In genomic region chr2:8710951-8711350, GRCh38 we compare ENCODE assay signal across 13 cellular contexts.
"Had no signal": no experiment of that assay in that cellular context is flagged by ENCODE, and none has a peak within 500 bp of the region (broad histone marks: within the 10 kb centered on the region; RNA-seq: fewer than 3 reads in every experiment).

No MANE protein-coding gene starts in this region.

- H3K9me3 ChIP-seq: colonic mucosa, gastrocnemius medialis, pancreas had no signal

- H3K36me3 ChIP-seq: colonic mucosa, gastrocnemius medialis, heart right ventricle, pancreas had no signal

- H3K27ac ChIP-seq: colonic mucosa, gastrocnemius medialis, heart right ventricle, pancreas had no signal

- H3K27me3 ChIP-seq: colonic mucosa, gastrocnemius medialis, pancreas had no signal

- H3K4me3 ChIP-seq: colonic mucosa, gastrocnemius medialis, heart right ventricle, pancreas, smooth muscle cell had no signal

- H3K4me1 ChIP-seq: colonic mucosa, gastrocnemius medialis, pancreas had no signal

- DNase-seq: colonic mucosa; effector CD4-positive, alpha-beta T cell; endodermal cell; gastrocnemius medialis; heart right ventricle; hypothalamus; kidney glomerular epithelial cell; naive thymus-derived CD4-positive, alpha-beta T cell; pancreas; right cardiac atrium; stimulated activated CD4-positive, alpha-beta T cell treated with anti-CD3 and anti-CD28 coated beads, Interleukin-2, amount 100 ng/mL, for 48 hours; stimulated activated naive CD4-positive, alpha-beta T cell treated with Interleukin-2 at 50 U/mL for 16 hours had no signal

- H3K4me2 ChIP-seq: smooth muscle cell had no signal
